ENCODE assay signal across 1 cellular context in the genomic region with DNA sequence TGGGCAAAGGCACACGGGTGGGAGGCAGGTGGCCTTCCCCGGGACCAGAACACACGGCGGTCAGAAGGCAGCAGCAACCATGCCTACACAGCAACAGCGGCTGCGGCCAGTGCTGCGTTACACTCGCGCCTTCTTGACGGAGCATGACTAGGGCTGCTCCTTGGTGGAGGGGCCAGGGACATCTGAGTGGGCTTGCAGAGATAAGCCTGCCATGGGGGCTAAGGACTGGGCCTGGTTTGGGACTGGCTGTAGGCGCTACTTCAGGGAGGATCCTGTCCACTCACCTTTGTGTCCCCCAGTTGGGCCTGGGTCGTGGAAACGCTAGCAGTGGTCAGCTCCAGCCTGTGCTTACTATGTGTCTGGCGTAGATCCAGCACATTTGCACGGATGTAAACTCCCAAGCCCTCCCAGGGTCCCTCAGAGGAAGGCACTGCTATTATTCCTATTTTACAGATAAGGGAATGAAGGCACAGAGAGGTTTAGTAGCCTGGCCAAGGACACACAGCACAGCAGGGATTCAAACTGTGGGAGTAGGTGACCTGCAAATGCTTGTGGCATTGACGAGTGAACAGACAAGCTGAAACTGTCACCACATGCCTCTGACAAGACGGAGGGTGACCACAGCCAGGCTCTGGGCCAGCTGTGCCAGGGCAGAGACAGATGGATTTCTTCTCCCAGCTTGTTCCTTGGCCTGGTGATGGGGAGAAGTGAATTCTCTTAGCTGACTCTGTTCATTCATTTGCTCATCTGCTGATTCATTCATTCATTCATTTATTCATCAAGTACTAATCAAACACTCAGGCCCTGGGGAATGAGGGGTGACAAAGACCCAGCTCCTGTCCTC.
TF ChIP-seq lines count a peak whose summit lies in the region.

No MANE protein-coding gene starts in this region.

TF ChIP-seq in H1, 55 proteins besides CTCF, POLR2A, EP300 and RAD21:
- peak; percentile 74; the same call in 1 of the 2 replicates for TF ChIP-seq KDM1A (IDR thresholded peaks at IDR 0.05; ENCODE audit: borderline replicate concordance, low read length)
- no peak for TF ChIP-seq JUN (IDR thresholded peaks at IDR 0.05; ENCODE audit: low read depth, low read length)
